In genomic region chr5:132011561-132012384, GRCh38 we compare ENCODE assay signal across 8 cellular contexts. TPM values are rescaled to one million over a fixed set of nuclear protein-coding genes. Genes with fewer than 3 reads are reported as not detected.
DNase-seq lines count a peak whose midpoint lies in the region; ATAC-seq and TF ChIP-seq lines count a peak whose summit lies in the region.

Gene ACSL6, minus strand, starts transcription at chr5:132011658. Its CDS starts 105 bp downstream, at chr5:132011553.

- H3K9ac ChIP-seq in iPS-18a (ENCODE audit: low read length) (no peak within 1 kb of the TSS), skeletal muscle satellite cell (ENCODE audit: low read depth, low read length) (no peak within 1 kb of the TSS)

- H3K27me3 Mint-ChIP-seq in T-helper 1 cell treated with Interleukin-12 subunit alpha and Interleukin-12 subunit beta and Interleukin-4 antibody, amounts not matched to agents 30 μg/mL and 1 μg/mL, for 36 hours (ENCODE audit: low read depth): peaks cover 81% of the 10 kb centered on the region
- peaks cover 16% of the 10 kb centered on the region for H3K27me3 Mint-ChIP-seq in brain

- no peak for ATAC-seq in GM21423 (IDR thresholded peaks at IDR 0.05; ENCODE audit: unreplicated experiment)

- no peak for TF ChIP-seq CTCF in brain (conservative IDR thresholded peaks at IDR 0.05)

- no peaks in the 10 kb centered on the region for H3K9me3 ChIP-seq in iPS-18a (ENCODE audit: control insufficient read depth, low read depth, low read length)
- H3K9me3 ChIP-seq in skeletal muscle satellite cell (replicated peaks; ENCODE audit: low read length): no peaks in the 10 kb centered on the region

- no peak within 1 kb of the TSS for H3K27ac ChIP-seq in iPS-18a (ENCODE audit: low read length)

- peak within 1 kb of the TSS; percentile 68 for H3K4me3 Mint-ChIP-seq in T-helper 1 cell treated with Interleukin-12 subunit alpha and Interleukin-12 subunit beta and Interleukin-4 antibody, amounts not matched to agents 30 μg/mL and 1 μg/mL, for 36 hours
- peak within 1 kb of the TSS; percentile 85 to 87 (median 86) for H3K4me3 Mint-ChIP-seq in brain

- no peaks in the 10 kb centered on the region for H3K36me3 ChIP-seq in iPS-18a (ENCODE audit: control insufficient read depth, low read depth, low read length)
- no peaks in the 10 kb centered on the region for H3K36me3 ChIP-seq in skeletal muscle satellite cell (ENCODE audit: insufficient read depth, low read length)

- H3K9me3 Mint-ChIP-seq in T-helper 1 cell treated with Interleukin-12 subunit alpha and Interleukin-12 subunit beta and Interleukin-4 antibody, amounts not matched to agents 30 μg/mL and 1 μg/mL, for 36 hours: no peaks in the 10 kb centered on the region
- peaks cover 0 to 5% (median 0%) of the 10 kb centered on the region in 5 experiments for H3K9me3 Mint-ChIP-seq in brain

- H3K4me1 ChIP-seq in iPS-18a (ENCODE audit: control insufficient read depth, low read depth, low read length) (peaks cover 8% of the 10 kb centered on the region), skeletal muscle satellite cell (ENCODE audit: control insufficient read depth, insufficient read depth, low read length) (no peaks in the 10 kb centered on the region)

- H3K27ac Mint-ChIP-seq in T-helper 1 cell treated with Interleukin-12 subunit alpha and Interleukin-12 subunit beta and Interleukin-4 antibody, amounts not matched to agents 30 μg/mL and 1 μg/mL, for 36 hours: peak within 1 kb of the TSS; percentile 14
- peak within 1 kb of the TSS; percentile 14 to 85 (median 53) for H3K27ac Mint-ChIP-seq in brain

- DNase-seq in NCI-H226 (no peak), amniotic stem cell (lab: John Stamatoyannopoulos, UW) (no peak)

- H3K4me2 ChIP-seq in skeletal muscle satellite cell (ENCODE audit: low read length): peak within 1 kb of the TSS; percentile 82

- H3K36me3 Mint-ChIP-seq in T-helper 1 cell treated with Interleukin-12 subunit alpha and Interleukin-12 subunit beta and Interleukin-4 antibody, amounts not matched to agents 30 μg/mL and 1 μg/mL, for 36 hours (ENCODE audit: low read depth): peaks cover 2% of the 10 kb centered on the region
- H3K36me3 Mint-ChIP-seq in brain: no peaks in the 10 kb centered on the region

- H3K4me3 ChIP-seq in GM08714 (ENCODE audit: low read length) (peak within 1 kb of the TSS; percentile 17; the same call in 1 of the 2 replicates), iPS-18a (ENCODE audit: low read length) (peak within 1 kb of the TSS; percentile 67), skeletal muscle satellite cell (ENCODE audit: low read length) (peak within 1 kb of the TSS; percentile 69)

- peaks cover 41% of the 10 kb centered on the region for H3K4me1 Mint-ChIP-seq in T-helper 1 cell treated with Interleukin-12 subunit alpha and Interleukin-12 subunit beta and Interleukin-4 antibody, amounts not matched to agents 30 μg/mL and 1 μg/mL, for 36 hours (ENCODE audit: low read depth)
- H3K4me1 Mint-ChIP-seq in brain: peaks cover 40% of the 10 kb centered on the region

- peaks cover 33% of the 10 kb centered on the region for H3K27me3 ChIP-seq in iPS-18a (ENCODE audit: control insufficient read depth, insufficient read depth, low read length)
- H3K27me3 ChIP-seq in skeletal muscle satellite cell (ENCODE audit: control insufficient read depth, insufficient read depth, low read length): peaks cover 75% of the 10 kb centered on the region

RNA-seq across cellular contexts. Expression of gene ACSL6, which starts in this region (rescaled TPM):
- 4.8 TPM for polyA plus RNA-seq in brain (ENCODE audit: insufficient read depth, low read depth, low replicate concordance)
- not detected in 2 replicates for total RNA-seq in skeletal muscle satellite cell (2012; rRNA removed)

Comparison
In these comparisons a context has a peak if more than half of its experiments do, and no peak if none do; other contexts are left out.
1. H3K4me3 ChIP-seq: peak in every context shown above with its lines; median percentile 69 in skeletal muscle satellite cell; 67 in iPS-18a; 17 in GM08714.